In the genomic region with DNA sequence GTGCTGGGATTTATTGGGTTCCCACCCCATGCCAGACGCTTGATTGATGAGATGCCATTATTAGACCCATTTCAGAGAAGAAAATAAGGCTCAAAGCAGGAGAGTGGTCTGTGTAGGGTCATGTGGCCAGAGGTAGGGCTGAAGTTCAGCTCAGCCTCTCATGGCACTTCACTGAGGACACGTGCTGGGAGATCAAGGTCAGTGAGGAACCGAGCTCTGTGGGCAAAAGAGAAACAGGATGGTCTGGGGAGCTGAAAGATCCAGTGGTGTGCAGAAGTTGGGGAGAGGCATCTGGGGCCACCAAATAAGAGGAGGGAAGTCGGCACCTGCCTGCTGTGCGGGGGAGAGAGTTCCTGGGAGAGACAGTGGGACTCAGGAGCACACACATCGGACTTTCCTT, we compare ENCODE assay signal across 1 cellular context.
TF ChIP-seq lines count a peak whose summit lies in the region.

No MANE protein-coding gene starts in this region.

TF ChIP-seq in HepG2, 621 proteins besides CTCF, POLR2A, EP300 and RAD21 (continued from another document and continues in another):
- TF ChIP-seq, protein P1, sequence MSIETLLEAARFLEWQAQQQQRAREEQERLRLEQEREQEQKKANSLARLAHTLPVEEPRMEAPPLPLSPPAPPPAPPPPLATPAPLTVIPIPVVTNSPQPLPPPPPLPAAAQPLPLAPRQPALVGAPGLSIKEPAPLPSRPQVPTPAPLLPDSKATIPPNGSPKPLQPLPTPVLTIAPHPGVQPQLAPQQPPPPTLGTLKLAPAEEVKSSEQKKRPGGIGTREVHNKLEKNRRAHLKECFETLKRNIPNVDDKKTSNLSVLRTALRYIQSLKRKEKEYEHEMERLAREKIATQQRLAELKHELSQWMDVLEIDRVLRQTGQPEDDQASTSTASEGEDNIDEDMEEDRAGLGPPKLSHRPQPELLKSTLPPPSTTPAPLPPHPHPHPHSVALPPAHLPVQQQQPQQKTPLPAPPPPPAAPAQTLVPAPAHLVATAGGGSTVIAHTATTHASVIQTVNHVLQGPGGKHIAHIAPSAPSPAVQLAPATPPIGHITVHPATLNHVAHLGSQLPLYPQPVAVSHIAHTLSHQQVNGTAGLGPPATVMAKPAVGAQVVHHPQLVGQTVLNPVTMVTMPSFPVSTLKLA (IDR thresholded peaks at IDR 0.05) = peak; percentile 86
- TF ChIP-seq HDAC2 (CRISPR knock-in tag; IDR thresholded peaks at IDR 0.05) (no peak), ZNF614 (CRISPR knock-in tag; IDR thresholded peaks at IDR 0.05; ENCODE audit: borderline replicate concordance) (no peak), CBX5 (CRISPR knock-in tag; IDR thresholded peaks at IDR 0.05; ENCODE audit: borderline replicate concordance) (no peak), ZNF788 (CRISPR knock-in tag; IDR thresholded peaks at IDR 0.05; ENCODE audit: borderline replicate concordance) (peak; percentile 58; the same call in 1 of the 2 replicates), NFE2L1 (CRISPR knock-in tag; IDR thresholded peaks at IDR 0.05; ENCODE audit: borderline replicate concordance) (no peak), ZZZ3 (CRISPR knock-in tag; IDR thresholded peaks at IDR 0.05; ENCODE audit: borderline replicate concordance) (no peak), XRCC5 (optimal IDR thresholded peaks at IDR 0.05; ENCODE audit: low read length) (no peak), RCOR2 (CRISPR knock-in tag; IDR thresholded peaks at IDR 0.05) (0 out of 2 replicates have a peak, but pooled peaks have one; percentile 53), ZNF772 (CRISPR knock-in tag; IDR thresholded peaks at IDR 0.05) (peak; percentile 60; the same call in 1 of the 2 replicates), ZBTB38 (CRISPR knock-in tag; IDR thresholded peaks at IDR 0.05) (0 out of 2 replicates have a peak, but pooled peaks have one; percentile 30), BHLHE40 (IDR thresholded peaks at IDR 0.05; ENCODE audit: low read length) (peak; percentile 82), TMF1 (CRISPR knock-in tag; IDR thresholded peaks at IDR 0.05; ENCODE audit: low read depth) (no peak), HNF4A (CRISPR knock-in tag; IDR thresholded peaks at IDR 0.05) (peak; percentile 82), POLR2AphosphoS5 (IDR thresholded peaks at IDR 0.05; ENCODE audit: low read depth, low read length) (no peak), ZMYM2 (CRISPR knock-in tag; IDR thresholded peaks at IDR 0.05) (peak; percentile 62), PHF20 (CRISPR knock-in tag; IDR thresholded peaks at IDR 0.05) (0 out of 2 replicates have a peak, but pooled peaks have one; percentile 27), SOX13 (IDR thresholded peaks at IDR 0.05) (no peak), SOX13 (CRISPR knock-in tag; conservative IDR thresholded peaks at IDR 0.05 in 1 of 2, IDR thresholded peaks at IDR 0.05 in 1 of 2) (peak in 1 of 2 experiments; percentile 13; a peak in 1 of 4 replicates), KAT2B (IDR thresholded peaks at IDR 0.05; ENCODE audit: borderline replicate concordance, low read depth, low read length) (no peak), ZBTB8A (CRISPR knock-in tag; IDR thresholded peaks at IDR 0.05; ENCODE audit: borderline replicate concordance, low read depth) (no peak), NR3C1 (CRISPR knock-in tag; IDR thresholded peaks at IDR 0.05) (no peak), ADNP (CRISPR knock-in tag; IDR thresholded peaks at IDR 0.05) (peak; percentile 55; the same call in 1 of the 2 replicates), SRSF4 (IDR thresholded peaks at IDR 0.05; ENCODE audit: low read depth, low read length, poor library complexity, severe bottlenecking) (no peak), TBX2 (CRISPR knock-in tag; IDR thresholded peaks at IDR 0.05; ENCODE audit: borderline replicate concordance) (peak; percentile 48; the same call in 1 of the 2 replicates), MED8 (CRISPR knock-in tag; IDR thresholded peaks at IDR 0.05; ENCODE audit: insufficient replicate concordance) (no peak), ZNF335 (CRISPR knock-in tag; IDR thresholded peaks at IDR 0.05) (no peak), JARID2 (CRISPR knock-in tag; IDR thresholded peaks at IDR 0.05; ENCODE audit: insufficient replicate concordance) (no peak), ZNF260 (CRISPR knock-in tag; IDR thresholded peaks at IDR 0.05; ENCODE audit: borderline replicate concordance, low read depth) (no peak)
- TF ChIP-seq, protein P2, sequence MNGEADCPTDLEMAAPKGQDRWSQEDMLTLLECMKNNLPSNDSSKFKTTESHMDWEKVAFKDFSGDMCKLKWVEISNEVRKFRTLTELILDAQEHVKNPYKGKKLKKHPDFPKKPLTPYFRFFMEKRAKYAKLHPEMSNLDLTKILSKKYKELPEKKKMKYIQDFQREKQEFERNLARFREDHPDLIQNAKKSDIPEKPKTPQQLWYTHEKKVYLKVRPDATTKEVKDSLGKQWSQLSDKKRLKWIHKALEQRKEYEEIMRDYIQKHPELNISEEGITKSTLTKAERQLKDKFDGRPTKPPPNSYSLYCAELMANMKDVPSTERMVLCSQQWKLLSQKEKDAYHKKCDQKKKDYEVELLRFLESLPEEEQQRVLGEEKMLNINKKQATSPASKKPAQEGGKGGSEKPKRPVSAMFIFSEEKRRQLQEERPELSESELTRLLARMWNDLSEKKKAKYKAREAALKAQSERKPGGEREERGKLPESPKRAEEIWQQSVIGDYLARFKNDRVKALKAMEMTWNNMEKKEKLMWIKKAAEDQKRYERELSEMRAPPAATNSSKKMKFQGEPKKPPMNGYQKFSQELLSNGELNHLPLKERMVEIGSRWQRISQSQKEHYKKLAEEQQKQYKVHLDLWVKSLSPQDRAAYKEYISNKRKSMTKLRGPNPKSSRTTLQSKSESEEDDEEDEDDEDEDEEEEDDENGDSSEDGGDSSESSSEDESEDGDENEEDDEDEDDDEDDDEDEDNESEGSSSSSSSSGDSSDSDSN (CRISPR knock-in tag; IDR thresholded peaks at IDR 0.05) = no peak
- TF ChIP-seq, protein P3, sequence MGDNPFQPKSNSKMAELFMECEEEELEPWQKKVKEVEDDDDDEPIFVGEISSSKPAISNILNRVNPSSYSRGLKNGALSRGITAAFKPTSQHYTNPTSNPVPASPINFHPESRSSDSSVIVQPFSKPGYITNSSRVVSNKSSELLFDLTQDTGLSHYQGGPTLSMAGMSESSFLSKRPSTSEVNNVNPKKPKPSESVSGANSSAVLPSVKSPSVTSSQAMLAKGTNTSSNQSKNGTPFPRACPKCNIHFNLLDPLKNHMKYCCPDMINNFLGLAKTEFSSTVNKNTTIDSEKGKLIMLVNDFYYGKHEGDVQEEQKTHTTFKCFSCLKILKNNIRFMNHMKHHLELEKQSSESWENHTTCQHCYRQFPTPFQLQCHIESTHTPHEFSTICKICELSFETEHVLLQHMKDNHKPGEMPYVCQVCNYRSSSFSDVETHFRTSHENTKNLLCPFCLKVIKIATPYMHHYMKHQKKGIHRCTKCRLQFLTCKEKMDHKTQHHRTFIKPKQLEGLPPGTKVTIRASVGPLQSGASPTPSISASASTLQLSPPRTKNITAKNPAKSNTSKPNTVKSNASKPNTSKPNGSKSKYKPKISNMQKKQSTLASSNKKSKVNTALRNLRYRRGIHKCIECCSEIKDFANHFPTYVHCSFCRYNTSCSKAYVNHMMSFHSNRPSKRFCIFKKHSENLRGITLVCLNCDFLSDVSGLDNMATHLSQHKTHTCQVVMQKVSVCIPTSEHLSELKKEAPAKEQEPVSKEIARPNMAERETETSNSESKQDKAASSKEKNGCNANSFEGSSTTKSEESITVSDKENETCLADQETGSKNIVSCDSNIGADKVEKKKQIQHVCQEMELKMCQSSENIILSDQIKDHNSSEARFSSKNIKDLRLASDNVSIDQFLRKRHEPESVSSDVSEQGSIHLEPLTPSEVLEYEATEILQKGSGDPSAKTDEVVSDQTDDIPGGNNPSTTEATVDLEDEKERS (CRISPR knock-in tag; IDR thresholded peaks at IDR 0.05) = no peak
- TF ChIP-seq, protein P4, sequence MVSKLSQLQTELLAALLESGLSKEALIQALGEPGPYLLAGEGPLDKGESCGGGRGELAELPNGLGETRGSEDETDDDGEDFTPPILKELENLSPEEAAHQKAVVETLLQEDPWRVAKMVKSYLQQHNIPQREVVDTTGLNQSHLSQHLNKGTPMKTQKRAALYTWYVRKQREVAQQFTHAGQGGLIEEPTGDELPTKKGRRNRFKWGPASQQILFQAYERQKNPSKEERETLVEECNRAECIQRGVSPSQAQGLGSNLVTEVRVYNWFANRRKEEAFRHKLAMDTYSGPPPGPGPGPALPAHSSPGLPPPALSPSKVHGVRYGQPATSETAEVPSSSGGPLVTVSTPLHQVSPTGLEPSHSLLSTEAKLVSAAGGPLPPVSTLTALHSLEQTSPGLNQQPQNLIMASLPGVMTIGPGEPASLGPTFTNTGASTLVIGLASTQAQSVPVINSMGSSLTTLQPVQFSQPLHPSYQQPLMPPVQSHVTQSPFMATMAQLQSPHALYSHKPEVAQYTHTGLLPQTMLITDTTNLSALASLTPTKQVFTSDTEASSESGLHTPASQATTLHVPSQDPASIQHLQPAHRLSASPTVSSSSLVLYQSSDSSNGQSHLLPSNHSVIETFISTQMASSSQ (IDR thresholded peaks at IDR 0.05; ENCODE audit: low read depth) = no peak
- TF ChIP-seq, protein P4 (CRISPR knock-in tag; IDR thresholded peaks at IDR 0.05; ENCODE audit: borderline replicate concordance) = no peak
- TF ChIP-seq, protein P5, sequence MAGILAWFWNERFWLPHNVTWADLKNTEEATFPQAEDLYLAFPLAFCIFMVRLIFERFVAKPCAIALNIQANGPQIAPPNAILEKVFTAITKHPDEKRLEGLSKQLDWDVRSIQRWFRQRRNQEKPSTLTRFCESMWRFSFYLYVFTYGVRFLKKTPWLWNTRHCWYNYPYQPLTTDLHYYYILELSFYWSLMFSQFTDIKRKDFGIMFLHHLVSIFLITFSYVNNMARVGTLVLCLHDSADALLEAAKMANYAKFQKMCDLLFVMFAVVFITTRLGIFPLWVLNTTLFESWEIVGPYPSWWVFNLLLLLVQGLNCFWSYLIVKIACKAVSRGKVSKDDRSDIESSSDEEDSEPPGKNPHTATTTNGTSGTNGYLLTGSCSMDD (CRISPR knock-in tag; IDR thresholded peaks at IDR 0.05) = no peak
- TF ChIP-seq, protein P6, sequence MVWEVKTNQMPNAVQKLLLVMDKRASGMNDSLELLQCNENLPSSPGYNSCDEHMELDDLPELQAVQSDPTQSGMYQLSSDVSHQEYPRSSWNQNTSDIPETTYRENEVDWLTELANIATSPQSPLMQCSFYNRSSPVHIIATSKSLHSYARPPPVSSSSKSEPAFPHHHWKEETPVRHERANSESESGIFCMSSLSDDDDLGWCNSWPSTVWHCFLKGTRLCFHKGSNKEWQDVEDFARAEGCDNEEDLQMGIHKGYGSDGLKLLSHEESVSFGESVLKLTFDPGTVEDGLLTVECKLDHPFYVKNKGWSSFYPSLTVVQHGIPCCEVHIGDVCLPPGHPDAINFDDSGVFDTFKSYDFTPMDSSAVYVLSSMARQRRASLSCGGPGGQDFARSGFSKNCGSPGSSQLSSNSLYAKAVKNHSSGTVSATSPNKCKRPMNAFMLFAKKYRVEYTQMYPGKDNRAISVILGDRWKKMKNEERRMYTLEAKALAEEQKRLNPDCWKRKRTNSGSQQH (CRISPR knock-in tag; IDR thresholded peaks at IDR 0.05; ENCODE audit: low read depth) = 0 out of 2 replicates have a peak, but pooled peaks have one; percentile 48
- TF ChIP-seq, protein P7, sequence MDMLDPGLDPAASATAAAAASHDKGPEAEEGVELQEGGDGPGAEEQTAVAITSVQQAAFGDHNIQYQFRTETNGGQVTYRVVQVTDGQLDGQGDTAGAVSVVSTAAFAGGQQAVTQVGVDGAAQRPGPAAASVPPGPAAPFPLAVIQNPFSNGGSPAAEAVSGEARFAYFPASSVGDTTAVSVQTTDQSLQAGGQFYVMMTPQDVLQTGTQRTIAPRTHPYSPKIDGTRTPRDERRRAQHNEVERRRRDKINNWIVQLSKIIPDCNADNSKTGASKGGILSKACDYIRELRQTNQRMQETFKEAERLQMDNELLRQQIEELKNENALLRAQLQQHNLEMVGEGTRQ (IDR thresholded peaks at IDR 0.05; ENCODE audit: low read depth, low read length) = peak; percentile 85
- TF ChIP-seq, protein P7 (CRISPR knock-in tag; IDR thresholded peaks at IDR 0.05; ENCODE audit: borderline replicate concordance) = peak; percentile 92; the same call in 1 of the 2 replicates
- TF ChIP-seq, protein P8, sequence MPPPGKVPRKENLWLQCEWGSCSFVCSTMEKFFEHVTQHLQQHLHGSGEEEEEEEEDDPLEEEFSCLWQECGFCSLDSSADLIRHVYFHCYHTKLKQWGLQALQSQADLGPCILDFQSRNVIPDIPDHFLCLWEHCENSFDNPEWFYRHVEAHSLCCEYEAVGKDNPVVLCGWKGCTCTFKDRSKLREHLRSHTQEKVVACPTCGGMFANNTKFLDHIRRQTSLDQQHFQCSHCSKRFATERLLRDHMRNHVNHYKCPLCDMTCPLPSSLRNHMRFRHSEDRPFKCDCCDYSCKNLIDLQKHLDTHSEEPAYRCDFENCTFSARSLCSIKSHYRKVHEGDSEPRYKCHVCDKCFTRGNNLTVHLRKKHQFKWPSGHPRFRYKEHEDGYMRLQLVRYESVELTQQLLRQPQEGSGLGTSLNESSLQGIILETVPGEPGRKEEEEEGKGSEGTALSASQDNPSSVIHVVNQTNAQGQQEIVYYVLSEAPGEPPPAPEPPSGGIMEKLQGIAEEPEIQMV (CRISPR knock-in tag; IDR thresholded peaks at IDR 0.05; ENCODE audit: low read depth) = no peak
- TF ChIP-seq, protein P9, sequence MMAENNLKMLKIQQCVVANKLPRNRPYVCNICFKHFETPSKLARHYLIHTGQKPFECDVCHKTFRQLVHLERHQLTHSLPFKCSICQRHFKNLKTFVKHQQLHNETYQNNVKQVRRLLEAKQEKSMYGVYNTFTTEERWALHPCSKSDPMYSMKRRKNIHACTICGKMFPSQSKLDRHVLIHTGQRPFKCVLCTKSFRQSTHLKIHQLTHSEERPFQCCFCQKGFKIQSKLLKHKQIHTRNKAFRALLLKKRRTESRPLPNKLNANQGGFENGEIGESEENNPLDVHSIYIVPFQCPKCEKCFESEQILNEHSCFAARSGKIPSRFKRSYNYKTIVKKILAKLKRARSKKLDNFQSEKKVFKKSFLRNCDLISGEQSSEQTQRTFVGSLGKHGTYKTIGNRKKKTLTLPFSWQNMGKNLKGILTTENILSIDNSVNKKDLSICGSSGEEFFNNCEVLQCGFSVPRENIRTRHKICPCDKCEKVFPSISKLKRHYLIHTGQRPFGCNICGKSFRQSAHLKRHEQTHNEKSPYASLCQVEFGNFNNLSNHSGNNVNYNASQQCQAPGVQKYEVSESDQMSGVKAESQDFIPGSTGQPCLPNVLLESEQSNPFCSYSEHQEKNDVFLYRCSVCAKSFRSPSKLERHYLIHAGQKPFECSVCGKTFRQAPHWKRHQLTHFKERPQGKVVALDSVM (CRISPR knock-in tag; IDR thresholded peaks at IDR 0.05) = no peak
